Comparison of ENCODE assay signal across 2 cellular contexts in the genomic region with DNA sequence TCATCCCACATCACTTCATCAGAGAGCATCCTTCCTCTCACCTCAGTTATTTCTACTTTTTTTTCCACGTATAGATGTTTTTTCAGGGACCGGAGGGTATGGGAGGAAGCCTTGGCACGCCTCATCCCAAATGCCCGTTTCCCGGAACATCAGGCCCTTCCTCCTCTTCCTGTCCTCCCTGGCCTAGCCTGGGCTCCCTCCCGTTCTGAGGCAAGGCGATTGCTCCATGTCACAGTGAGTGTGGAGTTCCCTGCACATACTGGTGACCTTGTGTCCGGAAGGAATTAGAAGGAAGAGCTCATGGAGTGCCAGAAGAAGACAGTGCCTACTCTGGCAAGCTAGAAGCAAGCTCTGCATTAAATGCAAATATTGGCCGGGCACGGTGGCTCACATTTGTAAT.
TF ChIP-seq lines count a peak whose summit lies in the region.

No MANE protein-coding gene starts in this region.

TF ChIP-seq in WTC11, 78 proteins besides CTCF, POLR2A, EP300 and RAD21:
- TF ChIP-seq ZNF219 (CRISPR knock-in tag; IDR thresholded peaks at IDR 0.05; ENCODE audit: borderline replicate concordance) (no peak), NFE2L1 (CRISPR knock-in tag; IDR thresholded peaks at IDR 0.05) (no peak), ZNF425 (CRISPR knock-in tag; conservative IDR thresholded peaks at IDR 0.05) (no peak), MXD4 (CRISPR knock-in tag; IDR thresholded peaks at IDR 0.05; ENCODE audit: borderline replicate concordance) (no peak), ZBTB21 (CRISPR knock-in tag; IDR thresholded peaks at IDR 0.05; ENCODE audit: borderline replicate concordance) (no peak), PREB (CRISPR knock-in tag; IDR thresholded peaks at IDR 0.05; ENCODE audit: borderline replicate concordance) (no peak), STAT6 (CRISPR knock-in tag; conservative IDR thresholded peaks at IDR 0.05; ENCODE audit: low read depth) (no peak)

TF ChIP-seq in endothelial cell of umbilical vein, 7 proteins besides CTCF, POLR2A, EP300 and RAD21:
- TF ChIP-seq GATA2 (IDR thresholded peaks at IDR 0.05; ENCODE audit: insufficient read depth, insufficient read length, low read depth, low read length) (no peak), POLR2AphosphoS5 (IDR thresholded peaks at IDR 0.05; ENCODE audit: insufficient read depth, low read depth, low read length) (no peak), MAX (IDR thresholded peaks at IDR 0.05; ENCODE audit: insufficient read depth, insufficient read length) (no peak), FOS (IDR thresholded peaks at IDR 0.05; ENCODE audit: borderline replicate concordance, insufficient read depth, low read length) (no peak), MYC (IDR thresholded peaks at IDR 0.05; ENCODE audit: low read depth, low read length) (no peak), JUN (IDR thresholded peaks at IDR 0.05; ENCODE audit: borderline replicate concordance, insufficient read depth, insufficient read length, low read depth) (no peak), EZH2 (IDR thresholded peaks at IDR 0.05; ENCODE audit: borderline replicate concordance, low read depth, low read length, severe bottlenecking) (no peak)
